21 cellular contexts compared by ENCODE assay signal in genomic region chr17:79939755-79940154, GRCh38.
DNase-seq lines count a peak whose midpoint lies in the region; ATAC-seq and TF ChIP-seq lines count a peak whose summit lies in the region.
"Had no signal": no experiment of that assay in that cellular context is flagged by ENCODE, and none has a peak within 500 bp of the region (broad histone marks: within the 10 kb centered on the region; RNA-seq: fewer than 3 reads in every experiment).

No MANE protein-coding gene starts in this region.

- H3K4me1 Mint-ChIP-seq in chondrocyte (ENCODE audit: low read depth) = peaks cover 3% of the 10 kb centered on the region

- H3K9me2 ChIP-seq in PC-3 (replicated peaks; ENCODE audit: low read length) = no peaks in the 10 kb centered on the region

- no TSS peak for BruUV-seq in PC-3 (replicated peaks; lab: Mats Ljungman, UMichigan)

- POLR2A ChIA-PET in PC-3 (lab: Charles Lee; ENCODE audit: unreplicated experiment) = no interaction called here

- no peaks in the 10 kb centered on the region for H3K9me3 Mint-ChIP-seq in chondrocyte (ENCODE audit: low read depth)

- peaks cover 28% of the 10 kb centered on the region for H3K36me3 Mint-ChIP-seq in chondrocyte (ENCODE audit: low read depth)

- no peak overlapping the region for H3K4me3 Mint-ChIP-seq in chondrocyte (ENCODE audit: unreplicated experiment)

- H3K27ac Mint-ChIP-seq in chondrocyte (ENCODE audit: unreplicated experiment) = no peak overlapping the region

- CTCF ChIA-PET in PC-3 (lab: Charles Lee) = no interaction called here

- H3F3A ChIP-seq in PC-3 (ENCODE audit: low read length, unreplicated experiment) = no peaks in the 10 kb centered on the region

- TF ChIP-seq CTCF in left ventricle myocardium inferior (IDR thresholded peaks at IDR 0.05; ENCODE audit: borderline replicate concordance) (no peak), chondrocyte (IDR thresholded peaks at IDR 0.05) (no peak), PC-3 (conservative IDR thresholded peaks at IDR 0.05; ENCODE audit: low read depth, low read length) (no peak)

- DNase-seq in Right ventricle myocardium inferior (ENCODE audit: missing footprints) = peak; percentile 9
- DNase-seq in left ventricle myocardium inferior = no peak
- peak; percentile 27 for DNase-seq in chondrocyte (ENCODE audit: low spot score)
- DNase-seq in retina = peak; percentile 4
- no peak for DNase-seq in PC-3
- no peak for DNase-seq in DMS53 (lab: John Stamatoyannopoulos, UW)
- DNase-seq: C1 segment of cervical spinal cord, DND-41, GM23248, HCEC 1CT, IMR-90, NCI-H1417, NCI-H187, NCI-H2107, NCI-H510A, NCI-H774, RPMI8226 had no signal

- peaks cover 28% of the 10 kb centered on the region for H3K36me3 ChIP-seq in left ventricle myocardium inferior
- H3K36me3 ChIP-seq in BLaER1 treated with 17β-estradiol and CSF1 and Interleukin-3, amounts not matched to agents 10 nM and 100 nM = peaks cover 0 to 10% (median 0%) of the 10 kb centered on the region in 11 experiments; a peak in 2 of 22 replicates
- no peaks in the 10 kb centered on the region for H3K36me3 ChIP-seq in PC-3 (ENCODE audit: low read depth, low read length)

- no peak overlapping the region for H3K4me3 ChIP-seq in left ventricle myocardium inferior
- H3K4me3 ChIP-seq in BLaER1 treated with 17β-estradiol and CSF1 and Interleukin-3, amounts not matched to agents 10 nM and 100 nM = no peak overlapping the region
- no peak overlapping the region for H3K4me3 ChIP-seq in PC-3 (ENCODE audit: low read length)
- H3K4me3 ChIP-seq: A549, GM23248, SJSA1 had no signal

- intact Hi-C loops in Right ventricle myocardium inferior (cut with DNase I) (no loop called here), left ventricle myocardium inferior (cut with micrococcal nuclease) (no loop called here), PC-3 (cut with micrococcal nuclease) (no loop called here)

- H2AFZ ChIP-seq in PC-3 (ENCODE audit: low read length) = no peak overlapping the region
- H2AFZ ChIP-seq: GM23248 had no signal

- no peaks in the 10 kb centered on the region for H3K27me3 ChIP-seq in left ventricle myocardium inferior (ENCODE audit: low read depth)
- H3K27me3 ChIP-seq in BLaER1 treated with 17β-estradiol and CSF1 and Interleukin-3, amounts not matched to agents 10 nM and 100 nM = peaks cover 10 to 37% (median 18%) of the 10 kb centered on the region in 11 experiments; a peak in 18 of 22 replicates
- no peaks in the 10 kb centered on the region for H3K27me3 ChIP-seq in PC-3 (ENCODE audit: low read length)
- H3K27me3 ChIP-seq: SJSA1 had no signal

- H4K20me1 ChIP-seq in BLaER1 treated with 17β-estradiol and CSF1 and Interleukin-3, amounts not matched to agents 10 nM and 100 nM = peaks cover 0 to 62% (median 34%) of the 10 kb centered on the region in 11 experiments; a peak in 16 of 22 replicates
- H4K20me1 ChIP-seq in PC-3 (ENCODE audit: low read length) = no peaks in the 10 kb centered on the region

- H3K4me1 ChIP-seq in left ventricle myocardium inferior (peaks cover 25% of the 10 kb centered on the region), PC-3 (ENCODE audit: insufficient read depth, low read length) (no peaks in the 10 kb centered on the region)
- peaks cover 67 to 98% (median 97%) of the 10 kb centered on the region in 10 experiments for H3K4me1 ChIP-seq in BLaER1 treated with 17β-estradiol and CSF1 and Interleukin-3, amounts not matched to agents 10 nM and 100 nM

- H3K79me2 ChIP-seq in PC-3 (ENCODE audit: low read length) = no peaks in the 10 kb centered on the region

- ATAC-seq in Right ventricle myocardium inferior (no peak), PC-3 (no peak), GM18505 (IDR thresholded peaks at IDR 0.05; ENCODE audit: unreplicated experiment) (no peak)
- ATAC-seq: A549 had no signal

- no peak for TF ChIP-seq POLR2A in GM18505 (IDR thresholded peaks at IDR 0.05; ENCODE audit: borderline replicate concordance, extremely low read depth, insufficient read depth, insufficient read length)

- H3K9me3 ChIP-seq in left ventricle myocardium inferior (replicated peaks) = no peaks in the 10 kb centered on the region
- H3K9me3 ChIP-seq in BLaER1 treated with 17β-estradiol and CSF1 and Interleukin-3, amounts not matched to agents 10 nM and 100 nM (replicated peaks in 1 of 11) = no peaks in the 10 kb centered on the region
- H3K9me3 ChIP-seq in PC-3 (ENCODE audit: low read length) = no peaks in the 10 kb centered on the region
- H3K9me3 ChIP-seq: A549, SJSA1 had no signal

- H3K27ac ChIP-seq in left ventricle myocardium inferior (replicated peaks) (no peak overlapping the region), PC-3 (ENCODE audit: low read length) (no peak overlapping the region)
- no peak overlapping the region for H3K27ac ChIP-seq in BLaER1 treated with 17β-estradiol and CSF1 and Interleukin-3, amounts not matched to agents 10 nM and 100 nM
- H3K27ac ChIP-seq: A549, GM23248, SJSA1 had no signal

- H3K27me3 Mint-ChIP-seq in chondrocyte (ENCODE audit: low read depth) = no peaks in the 10 kb centered on the region

- H3K9ac ChIP-seq in BLaER1 treated with 17β-estradiol and CSF1 and Interleukin-3, amounts not matched to agents 10 nM and 100 nM = 0 out of 22 replicates have a peak overlapping the region, but pooled peaks of 1 of the 11 experiments have one; percentile 3
- H3K9ac ChIP-seq in PC-3 (ENCODE audit: low read length) = no peak overlapping the region
- H3K9ac ChIP-seq: GM23248 had no signal

- peak overlapping the region; percentile 14 to 100 (median 94); a peak in 19 of 22 replicates for H3K4me2 ChIP-seq in BLaER1 treated with 17β-estradiol and CSF1 and Interleukin-3, amounts not matched to agents 10 nM and 100 nM
- no peak overlapping the region for H3K4me2 ChIP-seq in PC-3 (ENCODE audit: low read length)
- H3K4me2 ChIP-seq: A549 had no signal

Comparison
In these comparisons a context has a peak if more than half of its experiments do, and no peak if none do; other contexts are left out.
1. DNase-seq: peak in Right ventricle myocardium inferior (single experiment), chondrocyte (single experiment) and retina (single experiment); none in left ventricle myocardium inferior (single experiment), PC-3 (single experiment) and DMS53 (single experiment).